Comparison of ENCODE assay signal across 1 cellular context in genomic region chr6:17714879-17715860, GRCh38.
TF ChIP-seq lines count a peak whose summit lies in the region.

No MANE protein-coding gene starts in this region.

TF ChIP-seq in HEK293, 187 proteins besides CTCF, POLR2A, EP300 and RAD21 (continued from another document):
- TF ChIP-seq REST (tag by site-specific recombination; IDR thresholded peaks at IDR 0.05) (no peak), ZNF391 (tag by site-specific recombination; IDR thresholded peaks at IDR 0.05; ENCODE audit: borderline replicate concordance, low read depth) (no peak), GLIS2 (tag by site-specific recombination; IDR thresholded peaks at IDR 0.05) (no peak), ZNF148 (tag by site-specific recombination; IDR thresholded peaks at IDR 0.05; ENCODE audit: borderline replicate concordance) (no peak)
